In the genomic region with DNA sequence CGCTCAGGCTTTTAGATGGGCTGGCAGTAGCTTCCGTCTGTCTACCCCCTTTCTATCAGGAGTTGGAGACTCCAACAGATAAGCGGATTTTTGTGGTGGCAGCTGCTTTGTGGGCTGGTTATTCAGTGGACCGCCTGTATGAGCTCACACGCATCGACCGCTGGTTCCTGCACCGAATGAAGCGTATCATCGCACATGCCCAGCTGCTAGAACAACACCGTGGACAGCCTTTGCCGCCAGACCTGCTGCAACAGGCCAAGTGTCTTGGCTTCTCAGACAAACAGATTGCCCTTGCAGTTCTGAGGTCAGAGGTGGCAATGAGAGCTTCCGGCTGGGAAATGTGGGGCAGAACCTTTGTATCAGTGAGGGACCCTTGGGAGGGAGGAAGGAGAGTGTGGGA, we compare ENCODE assay signal across 27 cellular contexts. TPM values are rescaled to one million over a fixed set of nuclear protein-coding genes. Genes with fewer than 3 reads are reported as not detected.
"Had no signal": no experiment of that assay in that cellular context is flagged by ENCODE, and none has a peak within 500 bp of the region (broad histone marks: within the 10 kb centered on the region; RNA-seq: fewer than 3 reads in every experiment).

No MANE protein-coding gene starts in this region.

- H3K9me3 ChIP-seq: esophagus squamous epithelium, heart right ventricle, lower lobe of right lung, pancreas, right lobe of liver, thoracic aorta, tibial nerve, upper lobe of left lung had no signal

- ATAC-seq: heart right ventricle; left ventricle myocardium superior; lower lobe of right lung; natural killer cell; pancreas; right lobe of liver; stimulated activated memory B cell treated with anti-CD40 and anti-IgM and Interleukin-4, amounts not matched to agents 10 μg/mL and 1 μg/mL and 100 μg/mL, for 72 hours; stimulated activated naive CD8-positive, alpha-beta T cell treated with anti-CD3 and anti-CD28 coated beads, Interleukin-15, Interleukin-2, amounts not matched to agents 100 U/mL and 50 U/mL, for 24 hours had no signal

- H3K4me3 ChIP-seq: coronary artery, esophagus squamous epithelium, heart right ventricle, lower lobe of right lung, pancreas, right lobe of liver, thoracic aorta, tibial nerve, upper lobe of left lung had no signal

- H3K27ac Mint-ChIP-seq: immature natural killer cell; progenitor cell of endocrine pancreas; stimulated activated memory B cell treated with anti-CD40 and anti-IgM and Interleukin-4, amounts not matched to agents 10 μg/mL and 1 μg/mL and 100 μg/mL, for 72 hours had no signal

- DNase-seq: dermis blood vessel endothelial cell; effector memory CD4-positive, alpha-beta T cell; erythroblast; esophagus squamous epithelium; foreskin melanocyte; glutamatergic neuron; heart right ventricle; hippocampal formation; immature natural killer cell; islet precursor cell; kidney glomerular epithelial cell; left ventricle myocardium superior; lower lobe of right lung; natural killer cell; occipital lobe; pancreas; right lobe of liver; stimulated activated CD4-positive, alpha-beta T cell treated with anti-CD3 and anti-CD28 coated beads, Interleukin-4, amount 100 ng/mL, for 4 hours; stimulated activated naive CD8-positive, alpha-beta T cell treated with anti-CD3 and anti-CD28 coated beads, Interleukin-15, Interleukin-2, amounts not matched to agents 100 U/mL and 50 U/mL, for 24 hours; substantia nigra; upper lobe of left lung had no signal

- H3K27ac ChIP-seq: coronary artery, esophagus squamous epithelium, heart right ventricle, lower lobe of right lung, pancreas, right lobe of liver, thoracic aorta, tibial nerve, upper lobe of left lung had no signal

- H3K4me3 Mint-ChIP-seq: immature natural killer cell; natural killer cell; stimulated activated memory B cell treated with anti-CD40 and anti-IgM and Interleukin-4, amounts not matched to agents 10 μg/mL and 1 μg/mL and 100 μg/mL, for 72 hours had no signal

- H3K4me1 Mint-ChIP-seq: immature natural killer cell; natural killer cell; stimulated activated memory B cell treated with anti-CD40 and anti-IgM and Interleukin-4, amounts not matched to agents 10 μg/mL and 1 μg/mL and 100 μg/mL, for 72 hours had no signal

- FAIRE-seq: pancreas had no signal

- H3K9me3 Mint-ChIP-seq: immature natural killer cell; natural killer cell; stimulated activated memory B cell treated with anti-CD40 and anti-IgM and Interleukin-4, amounts not matched to agents 10 μg/mL and 1 μg/mL and 100 μg/mL, for 72 hours had no signal

- H3K27me3 ChIP-seq: esophagus squamous epithelium, heart right ventricle, pancreas, right lobe of liver, tibial nerve, upper lobe of left lung had no signal

- H3K4me1 ChIP-seq: esophagus squamous epithelium, heart right ventricle, lower lobe of right lung, pancreas, right lobe of liver, tibial nerve, upper lobe of left lung had no signal

- H3K27me3 Mint-ChIP-seq: progenitor cell of endocrine pancreas; stimulated activated memory B cell treated with anti-CD40 and anti-IgM and Interleukin-4, amounts not matched to agents 10 μg/mL and 1 μg/mL and 100 μg/mL, for 72 hours had no signal

RNA-seq across cellular contexts. Expression of a gene that starts 30.9 kb away (rescaled TPM):
- total RNA-seq: mesenteric fat pad, natural killer cell, progenitor cell of endocrine pancreas, right lobe of liver had no signal

RNA-seq across cellular contexts. Expression of a gene that starts 43.3 kb away (rescaled TPM):
- total RNA-seq: lower lobe of right lung, mesenteric fat pad, natural killer cell, occipital lobe, progenitor cell of endocrine pancreas, right lobe of liver, upper lobe of left lung had no signal
